ENCODE assay signal across 19 cellular contexts in genomic region chr2:207779523-207779922, GRCh38. TPM values are rescaled to one million over a fixed set of nuclear protein-coding genes. Genes with fewer than 3 reads are reported as not detected.
DNase-seq lines count a peak whose midpoint lies in the region; ATAC-seq, FAIRE-seq and TF ChIP-seq lines count a peak whose summit lies in the region.
"Had no signal": no experiment of that assay in that cellular context is flagged by ENCODE, and none has a peak within 500 bp of the region (broad histone marks: within the 10 kb centered on the region; RNA-seq: fewer than 3 reads in every experiment).

No MANE protein-coding gene starts in this region.

- H4K91ac ChIP-seq in trophoblast cell (ENCODE audit: low read depth, low read length): no peak overlapping the region

- no peak overlapping the region for H3K4me2 ChIP-seq in K562 (ENCODE audit: insufficient read depth, low read length)
- H3K4me2 ChIP-seq in trophoblast cell (ENCODE audit: low read length): no peak overlapping the region
- H3K4me2 ChIP-seq: BLaER1 had no signal

- 23% methylated on average over 8 of the region's 11 CpGs for WGBS in K562 (ENCODE audit: insufficient coverage, low coverage, missing lambda C conversion rate)
- no CpG with 5 or more reads among the region's 11 CpGs for WGBS in trophoblast cell (ENCODE audit: extremely low coverage, insufficient coverage, insufficient read length)

- no peak for FAIRE-seq in K562 (lab: Jason Lieb, UNC)
- FAIRE-seq: GM12892, GM18507, HTR-8/SVneo had no signal

- no peak for TF ChIP-seq CTCF in K562 (IDR thresholded peaks at IDR 0.05 in 2 of 3, conservative IDR thresholded peaks at IDR 0.05 in 1 of 3; ENCODE audit: insufficient read depth in 2 of 3, low read depth in 1 of 3, low read length in 3 of 3)

- H2BK5ac ChIP-seq in trophoblast cell (ENCODE audit: low read depth, low read length, poor library complexity): no peak overlapping the region

- H4K8ac ChIP-seq in trophoblast cell (ENCODE audit: low read depth, low read length): no peak overlapping the region

- H2BK12ac ChIP-seq in trophoblast cell (ENCODE audit: low read length): no peak overlapping the region

- no peak overlapping the region for H3K14ac ChIP-seq in trophoblast cell (ENCODE audit: low read length)

- H3K79me1 ChIP-seq in trophoblast cell (ENCODE audit: low read length): no peaks in the 10 kb centered on the region

- H3K9me3 ChIP-seq in K562 (replicated peaks; ENCODE audit: control insufficient read depth, insufficient read depth, low read depth, low read length) (no peaks in the 10 kb centered on the region), trophoblast cell (ENCODE audit: insufficient read depth, low read depth, low read length) (no peaks in the 10 kb centered on the region)
- no peaks in the 10 kb centered on the region for H3K9me3 ChIP-seq in effector memory CD4-positive, alpha-beta T cell (ENCODE audit: control insufficient read depth, low read length)
- H3K9me3 ChIP-seq: BLaER1 had no signal

- no peaks in the 10 kb centered on the region for H3K27me3 ChIP-seq in K562 (ENCODE audit: control insufficient read depth in 2 of 2, insufficient read depth in 2 of 2, low read length in 2 of 2)
- H3K27me3 ChIP-seq in trophoblast cell (ENCODE audit: insufficient read depth, low read length): no peaks in the 10 kb centered on the region
- H3K27me3 ChIP-seq in effector memory CD4-positive, alpha-beta T cell (replicated peaks; ENCODE audit: control insufficient read depth, insufficient read depth, low read length, poor library complexity, severe bottlenecking): no peaks in the 10 kb centered on the region
- H3K27me3 ChIP-seq: BLaER1 had no signal

- H4K20me1 ChIP-seq in K562 (replicated peaks; ENCODE audit: control insufficient read depth, insufficient read depth, low read length): no peaks in the 10 kb centered on the region
- H4K20me1 ChIP-seq: BLaER1 had no signal

- H3K79me2 ChIP-seq in K562 (ENCODE audit: control insufficient read depth, insufficient read depth, low read length): no peaks in the 10 kb centered on the region
- no peaks in the 10 kb centered on the region for H3K79me2 ChIP-seq in trophoblast cell (ENCODE audit: control insufficient read depth, insufficient read depth, low read length, poor library complexity)

- no peak overlapping the region for H2BK120ac ChIP-seq in trophoblast cell (ENCODE audit: insufficient read depth, low read length, poor library complexity)

- CTCF ChIA-PET in K562 (lab: Yijun Ruan, JAX; ENCODE audit: low intra/inter-chr PET ratio): no interaction called here

- no peak overlapping the region for H3K4me3 ChIP-seq in K562
- H3K4me3 ChIP-seq in trophoblast cell (ENCODE audit: low read depth, low read length): no peak overlapping the region
- no peak overlapping the region for H3K4me3 ChIP-seq in effector memory CD4-positive, alpha-beta T cell (ENCODE audit: insufficient read depth, low read depth, low read length, poor library complexity, severe bottlenecking)
- H3K4me3 ChIP-seq: BLaER1 had no signal

- H3K4me1 ChIP-seq in K562 (replicated peaks in 1 of 2; ENCODE audit: control insufficient read depth in 2 of 2, insufficient read depth in 2 of 2, low read length in 2 of 2) (peaks cover 2 to 4% of the 10 kb centered on the region in 2 experiments; a peak in 2 of 5 replicates), trophoblast cell (ENCODE audit: control insufficient read depth in 1 of 2, insufficient read depth in 2 of 2, low read length in 2 of 2) (peaks cover 0 to under 1% of the 10 kb centered on the region in 2 experiments)
- H3K4me1 ChIP-seq in effector memory CD4-positive, alpha-beta T cell (ENCODE audit: control insufficient read depth, insufficient read depth, low read length, poor library complexity, severe bottlenecking): no peaks in the 10 kb centered on the region
- H3K4me1 ChIP-seq: BLaER1 had no signal

- no peak overlapping the region for H3K23ac ChIP-seq in trophoblast cell (ENCODE audit: low read length)

- ATAC-seq in K562 (peak; percentile 74), GM21825 (IDR thresholded peaks at IDR 0.05; ENCODE audit: unreplicated experiment) (no peak)
- ATAC-seq: HCT116 had no signal

- TF ChIP-seq RAD21 in K562 (CRISPR knock-in tag; conservative IDR thresholded peaks at IDR 0.05 in 1 of 2, IDR thresholded peaks at IDR 0.05 in 1 of 2): no peak

- no peak overlapping the region for H3K18ac ChIP-seq in trophoblast cell (ENCODE audit: low read length)

- H3K9ac ChIP-seq in K562 (ENCODE audit: insufficient read depth in 1 of 2, low read depth in 2 of 2, low read length in 2 of 2) (peak overlapping the region in 1 of 2 experiments; percentile 1; a peak in 1 of 4 replicates), trophoblast cell (ENCODE audit: low read length) (no peak overlapping the region)
- H3K9ac ChIP-seq: BLaER1 had no signal

- BruUV-seq in K562 (replicated peaks; lab: Mats Ljungman, UMichigan): no TSS peak

- no peak overlapping the region for H3K4ac ChIP-seq in trophoblast cell (ENCODE audit: low read depth, low read length)

- H2AK5ac ChIP-seq in trophoblast cell (ENCODE audit: low read length): no peak overlapping the region

- DNase-seq in DMS53 (lab: John Stamatoyannopoulos, UW): peak; percentile 18
- DNase-seq in DMS53 treated with DMSO at 0.1 percent for 48 hours (lab: John Stamatoyannopoulos, UW; ENCODE audit: unreplicated experiment): no peak
- peak; percentile 52 for DNase-seq in ELF-1 (ENCODE audit: low read depth, low spot score)
- DNase-seq in K562 (ENCODE audit: extremely low read depth in 1 of 4, low spot score in 3 of 4): peak in 2 of 4 experiments; percentile 28 to 35
- DNase-seq in trophoblast cell: peak; percentile 60 to 79
- DNase-seq in effector memory CD4-positive, alpha-beta T cell: no peak
- DNase-seq: Calu3; CD4-positive, alpha-beta memory T cell; GDM1; GOT3; H7; HFFc6 had no signal

- intact Hi-C loops in K562 (cut with micrococcal nuclease): no loop called here

- H3K27ac ChIP-seq in K562 (ENCODE audit: extremely low read depth, low read depth, low read length) (no peak overlapping the region), trophoblast cell (ENCODE audit: low read depth, low read length) (no peak overlapping the region)
- H3K27ac ChIP-seq in effector memory CD4-positive, alpha-beta T cell (ENCODE audit: insufficient read depth, low read length, poor library complexity, severe bottlenecking): no peak overlapping the region
- H3K27ac ChIP-seq: 22Rv1, BLaER1 had no signal

- no peaks in the 10 kb centered on the region for H3K9me1 ChIP-seq in K562 (ENCODE audit: control insufficient read depth, insufficient read depth, low read length)

- in situ Hi-C loops in K562 (cut with MboI): no loop called here

- no peaks in the 10 kb centered on the region for H3K36me3 ChIP-seq in K562 (ENCODE audit: control insufficient read depth, insufficient read depth, low read length)
- H3K36me3 ChIP-seq in trophoblast cell (ENCODE audit: control insufficient read depth in 1 of 2, insufficient read depth in 2 of 2, low read length in 2 of 2): no peaks in the 10 kb centered on the region
- H3K36me3 ChIP-seq in effector memory CD4-positive, alpha-beta T cell (ENCODE audit: control insufficient read depth, insufficient read depth, low read length): no peaks in the 10 kb centered on the region
- H3K36me3 ChIP-seq: BLaER1 had no signal

- POLR2A ChIA-PET in K562 (lab: Yijun Ruan, JAX): interaction anchor here (0.6 to 1.6 kb wide), 3 partner anchors 18 to 396 kb away, joined by 3 to 5 read pairs (median 3); no protein-coding TSS in a partner anchor

- TF ChIP-seq POLR2A in K562 (conservative IDR thresholded peaks at IDR 0.05): no peak

- H4K12ac ChIP-seq in trophoblast cell (ENCODE audit: low read depth, low read length): no peak overlapping the region

- TF ChIP-seq EP300 in K562 (IDR thresholded peaks at IDR 0.05; ENCODE audit: low read length): no peak

- peak overlapping the region; percentile 8; the same call in 1 of the 2 replicates for H2AFZ ChIP-seq in K562 (ENCODE audit: low read depth, low read length)
- no peak overlapping the region for H2AFZ ChIP-seq in trophoblast cell (ENCODE audit: insufficient read depth, low read length, poor library complexity)

TF ChIP-seq in K562, 482 proteins besides CTCF, POLR2A, EP300 and RAD21 (continues in another document):
- TF ChIP-seq BHLHE40 (IDR thresholded peaks at IDR 0.05; ENCODE audit: low read length) (peak; percentile 53; the same call in 1 of the 2 replicates), CBFA2T3 (IDR thresholded peaks at IDR 0.05) (peak; percentile 38), GTF2E2 (tag; IDR thresholded peaks at IDR 0.05) (no peak), NRF1 (conservative IDR thresholded peaks at IDR 0.05 in 1 of 2, IDR thresholded peaks at IDR 0.05 in 1 of 2) (peak; percentile 26 to 35; a peak in 1 of 4 replicates), CBFA2T2 (conservative IDR thresholded peaks at IDR 0.05) (0 out of 2 replicates have a peak, but pooled peaks have one; percentile 28), KLF6 (CRISPR knock-in tag; IDR thresholded peaks at IDR 0.05; ENCODE audit: borderline replicate concordance) (no peak), ESRRB (CRISPR knock-in tag; IDR thresholded peaks at IDR 0.05; ENCODE audit: borderline replicate concordance) (no peak), NR2C2 (CRISPR knock-in tag; IDR thresholded peaks at IDR 0.05) (no peak), NR2C2 (tag; IDR thresholded peaks at IDR 0.05) (peak; percentile 29; the same call in 1 of the 2 replicates)

RNA-seq across cellular contexts. Expression of gene FZD5, which starts 9.8 kb away (rescaled TPM):
- total RNA-seq in K562 (2011; cell fraction: chromatin; rRNA removed; ENCODE audit: low replicate concordance): 12.4 and 17.4 TPM in 2 replicates
- 14.3 and 15.3 TPM in 2 replicates for total RNA-seq in K562 (2011; cell fraction: nucleolus; rRNA removed)
- total RNA-seq in K562 (2011; cell fraction: nucleoplasm; rRNA removed): 21.9 and 32.4 TPM in 2 replicates
- total RNA-seq in K562 (2014; rRNA removed) (8.8 and 9.7 TPM in 2 replicates), K562 (2014; rRNA removed; fragmentation: Illumina TruSeq; extraction: Trizol) (7.2 and 7.7 TPM in 2 replicates), K562 (2015; rRNA removed; fragmentation: Illumina TruSeq; extraction: Trizol) (5.6 and 5.9 TPM in 2 replicates), K562 (2021) (14.6 and 15.8 TPM in 2 replicates)
- polyA plus RNA-seq in K562 (2011; rRNA removed) (4.1 and 4.3 TPM in 2 replicates), K562 (2014; fragmentation: Illumina TruSeq; extraction: Trizol) (5.1 and 5.3 TPM in 2 replicates), K562 (2014; fragmentation: Nextera tagmentation; extraction: Ambion mirVana) (1 to 10 TPM; 3.7 to 7.7 TPM), K562 (2014; rRNA removed) (4.5 and 5.3 TPM in 2 replicates)
- 3.2 and 4.3 TPM in 2 replicates for polyA plus RNA-seq in K562 (2011; cell fraction: cytosol; rRNA removed)
- polyA plus RNA-seq in K562 (2011; cell fraction: nucleus; rRNA removed): 7.6 and 8.4 TPM in 2 replicates
- 3.3 and 4.3 TPM in 2 replicates for polyA plus RNA-seq in K562 (2012)
- 10.9 and 12.2 TPM in 2 replicates for polyA minus RNA-seq in K562 (2011; rRNA and poly(A)+ RNA removed)
- 11.1 and 12.5 TPM in 2 replicates for polyA minus RNA-seq in K562 (2011; cell fraction: cytosol; rRNA and poly(A)+ RNA removed)
- 12.0 and 16.7 TPM in 2 replicates for polyA minus RNA-seq in K562 (2011; cell fraction: nucleus; rRNA and poly(A)+ RNA removed)
- polyA plus RNA-seq in trophoblast cell (2013): 11.9 and 12.8 TPM in 2 replicates

Comparison
In these comparisons a context has a peak if more than half of its experiments do, and no peak if none do; other contexts are left out.
1. DNase-seq: peak in DMS53 (single experiment), ELF-1 (single experiment) and trophoblast cell (2 of 2); none in DMS53 treated with DMSO at 0.1 percent for 48 hours (single experiment) and effector memory CD4-positive, alpha-beta T cell (0 of 3).